ENCODE assay signal across 1 cellular context in the genomic region with DNA sequence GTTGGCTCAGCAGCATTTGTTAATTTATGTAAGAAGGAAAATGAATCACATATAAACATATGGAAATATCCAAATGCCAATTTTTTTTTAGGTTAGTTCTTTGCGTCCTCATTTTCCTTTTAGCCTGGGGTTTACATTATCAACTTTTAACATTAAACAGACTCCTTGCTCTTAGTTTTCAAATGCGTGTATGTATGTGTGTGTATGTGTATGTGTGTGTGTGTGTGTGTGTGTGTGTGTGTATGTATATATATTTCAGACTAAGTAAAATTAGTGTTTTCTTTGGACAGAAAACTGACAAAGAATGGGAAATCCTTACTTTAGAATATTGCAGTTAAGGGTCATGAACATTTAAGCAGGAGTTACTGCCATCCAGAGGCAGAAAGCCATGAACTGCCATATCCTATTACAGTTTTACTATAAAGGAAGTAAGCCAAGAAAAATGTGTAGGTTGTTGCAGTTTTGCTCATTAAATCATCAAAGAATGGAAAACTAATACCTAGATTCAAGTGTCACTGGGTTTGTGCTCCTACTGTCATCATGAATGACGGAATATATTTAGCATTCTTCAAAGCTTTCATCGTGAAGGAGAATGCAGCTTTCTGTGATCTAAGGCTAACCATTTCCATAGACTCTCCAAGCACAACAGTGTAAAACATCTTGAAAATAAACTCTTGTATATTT.
TF ChIP-seq lines count a peak whose summit lies in the region.

No MANE protein-coding gene starts in this region.

TF ChIP-seq in HCT116, 20 proteins besides CTCF, POLR2A, EP300 and RAD21 (continued from another document):
- TF ChIP-seq, protein P1, sequence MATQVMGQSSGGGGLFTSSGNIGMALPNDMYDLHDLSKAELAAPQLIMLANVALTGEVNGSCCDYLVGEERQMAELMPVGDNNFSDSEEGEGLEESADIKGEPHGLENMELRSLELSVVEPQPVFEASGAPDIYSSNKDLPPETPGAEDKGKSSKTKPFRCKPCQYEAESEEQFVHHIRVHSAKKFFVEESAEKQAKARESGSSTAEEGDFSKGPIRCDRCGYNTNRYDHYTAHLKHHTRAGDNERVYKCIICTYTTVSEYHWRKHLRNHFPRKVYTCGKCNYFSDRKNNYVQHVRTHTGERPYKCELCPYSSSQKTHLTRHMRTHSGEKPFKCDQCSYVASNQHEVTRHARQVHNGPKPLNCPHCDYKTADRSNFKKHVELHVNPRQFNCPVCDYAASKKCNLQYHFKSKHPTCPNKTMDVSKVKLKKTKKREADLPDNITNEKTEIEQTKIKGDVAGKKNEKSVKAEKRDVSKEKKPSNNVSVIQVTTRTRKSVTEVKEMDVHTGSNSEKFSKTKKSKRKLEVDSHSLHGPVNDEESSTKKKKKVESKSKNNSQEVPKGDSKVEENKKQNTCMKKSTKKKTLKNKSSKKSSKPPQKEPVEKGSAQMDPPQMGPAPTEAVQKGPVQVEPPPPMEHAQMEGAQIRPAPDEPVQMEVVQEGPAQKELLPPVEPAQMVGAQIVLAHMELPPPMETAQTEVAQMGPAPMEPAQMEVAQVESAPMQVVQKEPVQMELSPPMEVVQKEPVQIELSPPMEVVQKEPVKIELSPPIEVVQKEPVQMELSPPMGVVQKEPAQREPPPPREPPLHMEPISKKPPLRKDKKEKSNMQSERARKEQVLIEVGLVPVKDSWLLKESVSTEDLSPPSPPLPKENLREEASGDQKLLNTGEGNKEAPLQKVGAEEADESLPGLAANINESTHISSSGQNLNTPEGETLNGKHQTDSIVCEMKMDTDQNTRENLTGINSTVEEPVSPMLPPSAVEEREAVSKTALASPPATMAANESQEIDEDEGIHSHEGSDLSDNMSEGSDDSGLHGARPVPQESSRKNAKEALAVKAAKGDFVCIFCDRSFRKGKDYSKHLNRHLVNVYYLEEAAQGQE (IDR thresholded peaks at IDR 0.05; ENCODE audit: low read depth) = no peak
- TF ChIP-seq YY1 (IDR thresholded peaks at IDR 0.05; ENCODE audit: extremely low read depth, insufficient replicate concordance, low read depth, low read length) = no peak
- TF ChIP-seq, protein P2, sequence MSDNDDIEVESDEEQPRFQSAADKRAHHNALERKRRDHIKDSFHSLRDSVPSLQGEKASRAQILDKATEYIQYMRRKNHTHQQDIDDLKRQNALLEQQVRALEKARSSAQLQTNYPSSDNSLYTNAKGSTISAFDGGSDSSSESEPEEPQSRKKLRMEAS (IDR thresholded peaks at IDR 0.05) = no peak
TF ChIP-seq in HCT116: peak in this region for 0.
